ENCODE assay signal across 8 cellular contexts in the genomic region with DNA sequence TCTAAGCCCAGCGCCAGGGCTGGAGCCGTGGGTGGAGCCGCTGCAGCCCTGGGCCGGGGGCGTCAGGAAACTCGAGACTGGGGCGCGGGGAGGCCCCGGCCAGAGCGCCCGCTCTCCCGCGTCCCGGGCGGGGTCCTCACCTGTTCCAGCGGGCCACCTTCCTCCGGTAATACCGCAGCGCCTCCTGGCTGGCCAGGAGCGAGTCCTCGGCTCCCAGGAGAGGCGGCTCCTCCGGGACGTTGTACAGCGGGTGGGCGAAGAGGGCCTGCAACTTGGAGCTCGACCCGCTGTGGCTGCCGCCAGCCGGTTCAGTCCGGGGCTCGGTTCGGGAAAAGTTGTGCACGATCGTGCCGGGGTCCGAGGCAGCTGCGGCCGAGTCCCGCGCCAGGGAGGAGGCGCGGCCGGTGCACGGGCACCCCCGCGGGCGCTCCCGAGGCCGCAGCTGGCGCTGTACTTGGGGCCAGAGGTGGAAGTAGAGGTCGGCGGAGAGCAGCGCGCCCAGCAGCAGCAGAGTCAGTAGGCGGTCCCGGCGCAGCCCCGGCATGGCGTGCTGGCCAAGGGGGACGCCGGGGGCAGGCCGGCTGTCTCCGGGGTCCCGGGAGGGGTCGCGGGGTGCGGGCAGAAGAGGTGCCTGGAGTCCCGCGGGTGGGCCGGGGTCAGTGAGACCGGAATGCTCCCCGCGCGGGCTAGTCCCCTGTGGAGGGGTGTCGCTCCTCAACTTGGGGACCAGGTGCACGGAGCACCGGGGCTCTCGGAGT. TPM values are rescaled to one million over a fixed set of nuclear protein-coding genes. Genes with fewer than 3 reads are reported as not detected.
DNase-seq lines count a peak whose midpoint lies in the region; ATAC-seq, FAIRE-seq and TF ChIP-seq lines count a peak whose summit lies in the region.

No MANE protein-coding gene starts in this region.

- TF ChIP-seq EP300 in A549 (IDR thresholded peaks at IDR 0.05): no peak

- no peak overlapping the region for H3K18ac ChIP-seq in IMR-90 (ENCODE audit: low read depth, low read length)

- H2BK20ac ChIP-seq in IMR-90 (ENCODE audit: low read depth, low read length): no peak overlapping the region

- H3K9ac ChIP-seq in IMR-90 (ENCODE audit: low read depth, low read length): no peak overlapping the region

- no peak overlapping the region for H3K23ac ChIP-seq in IMR-90 (ENCODE audit: low read depth, low read length)

- H4K20me1 ChIP-seq in IMR-90 (ENCODE audit: insufficient read depth, low read length): no peaks in the 10 kb centered on the region

- H3K4me3 ChIP-seq in A549: peak overlapping the region; percentile 64
- peak overlapping the region; percentile 2; the same call in 1 of the 2 replicates for H3K4me3 ChIP-seq in IMR-90 (ENCODE audit: insufficient read depth, low read depth, low read length)
- peak overlapping the region; percentile 38 for H3K4me3 ChIP-seq in brain microvascular endothelial cell (ENCODE audit: low read depth, low read length)
- H3K4me3 ChIP-seq in kidney epithelial cell (ENCODE audit: low read depth, low read length): peak overlapping the region; percentile 35

- H2AFZ ChIP-seq in IMR-90 (replicated peaks; ENCODE audit: low read length, poor library complexity): peak overlapping the region; percentile 53

- intact Hi-C loops in IMR-90 (cut with micrococcal nuclease): no loop called here

- TF ChIP-seq POLR2A in A549 (IDR thresholded peaks at IDR 0.05; ENCODE audit: low read length): no peak
- TF ChIP-seq POLR2A in IMR-90 (IDR thresholded peaks at IDR 0.05; ENCODE audit: low read depth, low read length): no peak

- CTCF ChIA-PET in A549 (lab: Yijun Ruan, JAX): interaction anchor here (0.7 to 1.5 kb wide), 8 partner anchors 12 to 76 kb away, joined by 3 to 6 read pairs (median 4); no protein-coding TSS in a partner anchor
- CTCF ChIA-PET in IMR-90 (lab: Yijun Ruan, JAX): interaction anchor here (0.5 kb wide), 1 partner anchor 13 kb away, joined by 3 read pairs; no protein-coding TSS in a partner anchor

- no peak overlapping the region for H2AK9ac ChIP-seq in IMR-90 (replicated peaks; ENCODE audit: low read depth, low read length, poor library complexity)

- H3K4ac ChIP-seq in IMR-90 (ENCODE audit: low read depth, low read length): no peak overlapping the region

- 13% methylated on average over 43 of the region's 79 CpGs for WGBS in A549 (ENCODE audit: missing lambda C conversion rate)
- WGBS in IMR-90 (ENCODE audit: extremely low coverage in 2 of 2, insufficient read length in 1 of 2), 2 experiments: 1% methylated on average over 43 of the region's 79 CpGs; no CpG with 5 or more reads in 1 of the 2 experiments

- H3K4me1 ChIP-seq in A549 (peaks cover 5% of the 10 kb centered on the region; the same call in 1 of the 3 replicates), IMR-90 (ENCODE audit: control insufficient read depth, insufficient read depth, low read length) (no peaks in the 10 kb centered on the region; the same call in 1 of the 2 replicates)

- H4K8ac ChIP-seq in IMR-90 (ENCODE audit: low read depth in 2 of 2, low read length in 2 of 2): no peak overlapping the region

- DNase-seq in A549 (ENCODE audit: low read depth in 1 of 2, low spot score in 1 of 2) (peak; percentile 28 to 36), IMR-90 (no peak), brain microvascular endothelial cell (no peak), kidney epithelial cell (ENCODE audit: low read depth) (no peak)
- DNase-seq in stimulated activated naive CD8-positive, alpha-beta T cell treated with anti-CD3 and anti-CD28 coated beads, Interleukin-15, Interleukin-2, amounts not matched to agents 100 U/mL and 50 U/mL, for 24 hours: peak; percentile 18
- no peak for DNase-seq in effector CD4-positive, alpha-beta T cell

- H3K79me1 ChIP-seq in IMR-90 (ENCODE audit: low read depth in 1 of 2, low read length in 2 of 2): no peaks in the 10 kb centered on the region

- no peaks in the 10 kb centered on the region for H3K9me1 ChIP-seq in IMR-90 (ENCODE audit: insufficient read depth, low read length)

- TF ChIP-seq CTCF in A549 (IDR thresholded peaks at IDR 0.05) (peak; percentile 21; the same call in 2 of the 3 replicates), IMR-90 (conservative IDR thresholded peaks at IDR 0.05; ENCODE audit: low read depth, low read length) (no peak), brain microvascular endothelial cell (IDR thresholded peaks at IDR 0.05; ENCODE audit: low read depth, low read length, missing control alignments) (peak; percentile 23), kidney epithelial cell (IDR thresholded peaks at IDR 0.05; ENCODE audit: insufficient read depth, low read length, poor library complexity, severe bottlenecking) (peak; percentile 37)

- H2BK15ac ChIP-seq in IMR-90 (ENCODE audit: low read depth, low read length): no peak overlapping the region

- H3K9me3 ChIP-seq in A549 (no peaks in the 10 kb centered on the region), IMR-90 (ENCODE audit: control insufficient read depth, insufficient read depth, low read length) (0 out of 2 replicates have a peak, but pooled peaks cover 1% of the 10 kb centered on the region)

- H2BK5ac ChIP-seq in IMR-90 (ENCODE audit: low read depth, low read length, poor library complexity, severe bottlenecking): no peak overlapping the region

- H3K27me3 ChIP-seq in IMR-90 (ENCODE audit: control insufficient read depth, insufficient read depth, low read length) (peaks cover 53% of the 10 kb centered on the region), brain microvascular endothelial cell (replicated peaks) (peaks cover 33% of the 10 kb centered on the region), kidney epithelial cell (ENCODE audit: control insufficient read depth, insufficient read depth, low read length) (peaks cover 32% of the 10 kb centered on the region)

- H4K91ac ChIP-seq in IMR-90 (ENCODE audit: insufficient read depth, low read depth, low read length): no peak overlapping the region

- ATAC-seq in A549 (peak; percentile 78 to 87), IMR-90 (ENCODE audit: low read depth) (peak; percentile 74), HG02588 (IDR thresholded peaks at IDR 0.05; ENCODE audit: unreplicated experiment) (no peak), HG03108 (IDR thresholded peaks at IDR 0.05; ENCODE audit: unreplicated experiment) (no peak)
- ATAC-seq in stimulated activated naive CD8-positive, alpha-beta T cell treated with anti-CD3 and anti-CD28 coated beads, Interleukin-15, Interleukin-2, amounts not matched to agents 100 U/mL and 50 U/mL, for 24 hours: peak; percentile 41

- POLR2A ChIA-PET in A549 (lab: Yijun Ruan, JAX) (no interaction called here), IMR-90 (lab: Charles Lee; ENCODE audit: unreplicated experiment) (interaction anchor here (0.5 kb wide), 1 partner anchor 13 kb away, joined by 6 read pairs; no protein-coding TSS in a partner anchor)

- FAIRE-seq in A549 (lab: Jason Lieb, UNC): no peak

- BruUV-seq in IMR-90 (replicated peaks; lab: Mats Ljungman, UMichigan): no TSS peak

- peak overlapping the region; percentile 100 for H3K4me2 ChIP-seq in A549
- peak overlapping the region; percentile 70; the same call in 1 of the 2 replicates for H3K4me2 ChIP-seq in IMR-90 (ENCODE audit: low read depth, low read length)

- in situ Hi-C loops in IMR-90 (cut with MboI; ENCODE audit: low sequenced_read_pairs) (no loop called here), brain microvascular endothelial cell (cut with HindIII; ENCODE audit: low pct_ligation_motif_present, low sequenced_read_pairs) (no loop called here)

- H3K36me3 ChIP-seq in IMR-90 (ENCODE audit: control insufficient read depth, insufficient read depth, low read length) (no peaks in the 10 kb centered on the region), brain microvascular endothelial cell (replicated peaks) (no peaks in the 10 kb centered on the region), kidney epithelial cell (ENCODE audit: control insufficient read depth, insufficient read depth, low read length) (no peaks in the 10 kb centered on the region)

- no peak overlapping the region for H2BK120ac ChIP-seq in IMR-90 (ENCODE audit: low read depth, low read length)

- dilution Hi-C loops in IMR-90 (cut with HindIII; ENCODE audit: low sequenced_read_pairs, unreplicated experiment): no loop called here

- no peak overlapping the region for H4K5ac ChIP-seq in IMR-90 (ENCODE audit: low read depth, low read length)

- H3K56ac ChIP-seq in IMR-90 (ENCODE audit: extremely low read depth, insufficient read depth, low read length): no peak overlapping the region

- TF ChIP-seq RAD21 in A549 (conservative IDR thresholded peaks at IDR 0.05 in 1 of 2, IDR thresholded peaks at IDR 0.05 in 1 of 2) (peak in 1 of 2 experiments; percentile 36; a peak in 2 of 5 replicates), IMR-90 (IDR thresholded peaks at IDR 0.05; ENCODE audit: low read length) (no peak)

- H3K14ac ChIP-seq in IMR-90 (replicated peaks; ENCODE audit: low read depth, low read length): no peak overlapping the region

- H3K27ac ChIP-seq in A549 (peak overlapping the region in 1 of 2 experiments; percentile 63; a peak in 3 of 6 replicates), IMR-90 (ENCODE audit: insufficient read depth, low read length) (no peak overlapping the region), brain microvascular endothelial cell (no peak overlapping the region)

- H2AK5ac ChIP-seq in IMR-90 (ENCODE audit: low read depth, low read length): no peak overlapping the region

TF ChIP-seq in A549, 52 proteins besides CTCF, POLR2A, EP300 and RAD21 (continues in another document):
- no peak for TF ChIP-seq NFE2L2 (conservative IDR thresholded peaks at IDR 0.05; ENCODE audit: low read length)
- no peak for TF ChIP-seq ZNF302 (CRISPR knock-in tag; IDR thresholded peaks at IDR 0.05)
- TF ChIP-seq, protein P1, sequence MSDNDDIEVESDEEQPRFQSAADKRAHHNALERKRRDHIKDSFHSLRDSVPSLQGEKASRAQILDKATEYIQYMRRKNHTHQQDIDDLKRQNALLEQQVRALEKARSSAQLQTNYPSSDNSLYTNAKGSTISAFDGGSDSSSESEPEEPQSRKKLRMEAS (IDR thresholded peaks at IDR 0.05): no peak

TF ChIP-seq in IMR-90, 13 proteins besides CTCF, POLR2A, EP300 and RAD21 (continues in another document):
- no peak for TF ChIP-seq BHLHE40 (IDR thresholded peaks at IDR 0.05; ENCODE audit: low read depth, low read length)
- TF ChIP-seq NFE2L2 (IDR thresholded peaks at IDR 0.05; ENCODE audit: low read depth, low read length): no peak
- no peak for TF ChIP-seq RFX5 (IDR thresholded peaks at IDR 0.05; ENCODE audit: low read depth, low read length)
- no peak for TF ChIP-seq MXI1 (IDR thresholded peaks at IDR 0.05; ENCODE audit: borderline replicate concordance, low read depth, low read length)

RNA-seq across cellular contexts. Expression of a gene that starts 0.9 kb away (rescaled TPM):
- polyA plus RNA-seq in A549 (2011; rRNA removed): 0.05 TPM in 1 of 2 replicates, not detected in the other
- 0.01 TPM in 2 replicates for polyA plus RNA-seq in A549 (2012; cell fraction: cytosol; rRNA removed)
- 0.04 TPM in 1 of 2 replicates, not detected in the other for polyA plus RNA-seq in A549 (2012; cell fraction: nucleus; rRNA removed)
- polyA plus RNA-seq in A549 (2017; fragmentation: RNase III; extraction: RNeasy Plus Mini Kit Qiagen cat#74134 plus additional on column Dnase treatment): 0.03 to 0.09 TPM in 2 of 3 replicates, not detected in the other
- not detected in 2 replicates for polyA minus RNA-seq in A549 (2011; rRNA and poly(A)+ RNA removed)
- not detected in 2 replicates for total RNA-seq in IMR-90 (2012; rRNA removed)
- polyA plus RNA-seq in IMR-90 (2012; rRNA removed): not detected in 2 replicates
- not detected in 2 replicates for polyA plus RNA-seq in IMR-90 (2012; cell fraction: cytosol; rRNA removed)
- not detected in 2 replicates for polyA plus RNA-seq in IMR-90 (2012; cell fraction: nucleus; rRNA removed; ENCODE audit: low replicate concordance)
- total RNA-seq in kidney epithelial cell: 0.13 and 0.14 TPM in 2 replicates

Comparison
In these comparisons a context has a peak if more than half of its experiments do, and no peak if none do; other contexts are left out.
1. ATAC-seq: peak in A549 (2 of 2), IMR-90 (single experiment) and stimulated activated naive CD8-positive, alpha-beta T cell treated with anti-CD3 and anti-CD28 coated beads, Interleukin-15, Interleukin-2, amounts not matched to agents 100 U/mL and 50 U/mL, for 24 hours (single experiment); none in HG02588 (single experiment) and HG03108 (single experiment).
2. DNase-seq: peak in A549 (2 of 2) and stimulated activated naive CD8-positive, alpha-beta T cell treated with anti-CD3 and anti-CD28 coated beads, Interleukin-15, Interleukin-2, amounts not matched to agents 100 U/mL and 50 U/mL, for 24 hours (single experiment); none in IMR-90 (single experiment), brain microvascular endothelial cell (single experiment), kidney epithelial cell (single experiment) and effector CD4-positive, alpha-beta T cell (single experiment).
3. H3K4me3 ChIP-seq: peak in every context shown above with its lines; median percentile 64 in A549; 38 in brain microvascular endothelial cell; 35 in kidney epithelial cell; 2 in IMR-90.